Comparison of ENCODE assay signal across 14 cellular contexts in genomic region chr7:107446531-107446930, GRCh38. TPM values are rescaled to one million over a fixed set of nuclear protein-coding genes. Genes with fewer than 3 reads are reported as not detected.
DNase-seq lines count a peak whose midpoint lies in the region; ATAC-seq, FAIRE-seq and TF ChIP-seq lines count a peak whose summit lies in the region.
"Had no signal": no experiment of that assay in that cellular context is flagged by ENCODE, and none has a peak within 500 bp of the region (broad histone marks: within the 10 kb centered on the region; RNA-seq: fewer than 3 reads in every experiment).

No MANE protein-coding gene starts in this region.

- H3K4me1 ChIP-seq in ascending aorta: no peaks in the 10 kb centered on the region
- H3K4me1 ChIP-seq: HAP-1 had no signal

- DNase-seq in AG20443 (ENCODE audit: low spot score): peak; percentile 71
- DNase-seq in GM12892 (ENCODE audit: insufficient read length): no peak
- DNase-seq in activated naive CD8-positive, alpha-beta T cell treated with anti-CD3 and anti-CD28 coated beads, Interleukin-2, amount 50 U/mL, for 24 hours: no peak
- DNase-seq in glomerular visceral epithelial cell (ENCODE audit: extremely low spot score): peak; percentile 4
- no peak for DNase-seq in left colon
- DNase-seq in ascending aorta (ENCODE audit: low spot score in 2 of 2): no peak
- DNase-seq in NCI-H1930 (lab: John Stamatoyannopoulos, UW): no peak
- DNase-seq: activated CD8-positive, alpha-beta memory T cell treated with anti-CD3 and anti-CD28 coated beads, Interleukin-2, amount 50 U/mL, for 48 hours; effector CD4-positive, alpha-beta T cell; heart left ventricle had no signal

- peaks cover 20% of the 10 kb centered on the region for H3K36me3 Mint-ChIP-seq in activated naive CD8-positive, alpha-beta T cell treated with anti-CD3 and anti-CD28 coated beads, Interleukin-2, amount 50 U/mL, for 24 hours (ENCODE audit: low read depth)

- H3K27me3 Mint-ChIP-seq in activated naive CD8-positive, alpha-beta T cell treated with anti-CD3 and anti-CD28 coated beads, Interleukin-2, amount 50 U/mL, for 24 hours: no peaks in the 10 kb centered on the region
- H3K27me3 Mint-ChIP-seq: stimulated activated naive CD8-positive, alpha-beta T cell treated with anti-CD3 and anti-CD28 coated beads, Interleukin-15, Interleukin-2, amounts not matched to agents 100 ng/mL and 50 ng/mL, for 24 hours had no signal

- TF ChIP-seq CTCF in ascending aorta (IDR thresholded peaks at IDR 0.05): no peak

- no peak overlapping the region for H3K27ac ChIP-seq in ascending aorta
- H3K27ac ChIP-seq: heart left ventricle had no signal

- H3K4me3 Mint-ChIP-seq in activated naive CD8-positive, alpha-beta T cell treated with anti-CD3 and anti-CD28 coated beads, Interleukin-2, amount 50 U/mL, for 24 hours: no peak overlapping the region
- H3K4me3 Mint-ChIP-seq: stimulated activated naive CD8-positive, alpha-beta T cell treated with anti-CD3 and anti-CD28 coated beads, Interleukin-15, Interleukin-2, amounts not matched to agents 100 ng/mL and 50 ng/mL, for 24 hours had no signal

- H3K9me3 ChIP-seq in ascending aorta: no peaks in the 10 kb centered on the region
- H3K9me3 ChIP-seq: HAP-1, heart left ventricle had no signal

- H3K4me1 Mint-ChIP-seq in activated naive CD8-positive, alpha-beta T cell treated with anti-CD3 and anti-CD28 coated beads, Interleukin-2, amount 50 U/mL, for 24 hours: peaks cover 13% of the 10 kb centered on the region

- ATAC-seq in activated naive CD8-positive, alpha-beta T cell treated with anti-CD3 and anti-CD28 coated beads, Interleukin-2, amount 50 U/mL, for 24 hours: peak; percentile 97
- ATAC-seq in left colon: no peak
- ATAC-seq: heart left ventricle had no signal

- peak; percentile 17 for FAIRE-seq in GM12892 (lab: Jason Lieb, UNC)
- FAIRE-seq: HTR-8/SVneo had no signal

- no peak for TF ChIP-seq POLR2A in GM12892 (IDR thresholded peaks at IDR 0.05; ENCODE audit: low read depth, low read length)

- H3K4me3 ChIP-seq in ascending aorta: no peak overlapping the region
- H3K4me3 ChIP-seq: HAP-1, heart left ventricle had no signal

- no peaks in the 10 kb centered on the region for H3K27me3 ChIP-seq in ascending aorta
- H3K27me3 ChIP-seq: heart left ventricle had no signal

- H3K9me3 Mint-ChIP-seq in activated naive CD8-positive, alpha-beta T cell treated with anti-CD3 and anti-CD28 coated beads, Interleukin-2, amount 50 U/mL, for 24 hours: peaks cover 6% of the 10 kb centered on the region

- no peak overlapping the region for H3K27ac Mint-ChIP-seq in activated naive CD8-positive, alpha-beta T cell treated with anti-CD3 and anti-CD28 coated beads, Interleukin-2, amount 50 U/mL, for 24 hours
- H3K27ac Mint-ChIP-seq: stimulated activated naive CD8-positive, alpha-beta T cell treated with anti-CD3 and anti-CD28 coated beads, Interleukin-15, Interleukin-2, amounts not matched to agents 100 ng/mL and 50 ng/mL, for 24 hours had no signal

- intact Hi-C loops in left colon (cut with DNase I, micrococcal nuclease) (no loop called here), ascending aorta (cut with DNase I) (no loop called here)

- H3K36me3 ChIP-seq in ascending aorta: peaks cover 0 to 4% of the 10 kb centered on the region in 2 donors
- H3K36me3 ChIP-seq: HAP-1 had no signal

RNA-seq across cellular contexts. Expression of gene GPR22, which starts 23.3 kb away (rescaled TPM):
- polyA plus RNA-seq in GM12892 (2012; ENCODE audit: missing spikeins): 0.32 TPM
- not detected for total RNA-seq in left colon
- total RNA-seq in ascending aorta: not detected
- total RNA-seq: SK-MEL-5 had no signal

Comparison
In these comparisons a context has a peak if more than half of its experiments do, and no peak if none do; other contexts are left out.
1. DNase-seq: peak in AG20443 (single experiment) and glomerular visceral epithelial cell (single experiment); none in GM12892 (single experiment), activated naive CD8-positive, alpha-beta T cell treated with anti-CD3 and anti-CD28 coated beads, Interleukin-2, amount 50 U/mL, for 24 hours (single experiment), left colon (0 of 2), ascending aorta (0 of 2) and NCI-H1930 (0 of 2).